ENCODE assay signal across 17 cellular contexts in the genomic region with DNA sequence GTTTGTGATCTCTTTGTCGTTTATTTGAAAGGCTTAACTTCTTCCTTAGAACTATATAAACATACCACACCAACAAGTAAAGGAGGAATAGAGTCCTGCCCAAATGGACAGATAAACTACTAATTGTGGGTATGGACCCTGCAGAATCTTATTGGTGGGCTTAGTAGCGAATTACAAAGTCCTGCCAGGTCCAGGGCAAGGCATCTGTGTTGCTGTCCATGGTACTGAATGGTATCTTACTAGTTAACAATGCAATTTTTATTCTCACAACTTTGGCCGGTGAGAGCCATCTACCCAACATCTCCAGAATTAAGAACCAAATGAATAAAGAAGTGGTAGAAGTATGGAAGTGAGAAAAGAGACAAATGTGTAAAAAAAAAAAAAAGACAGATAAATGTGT.
DNase-seq lines count a peak whose midpoint lies in the region; ATAC-seq and TF ChIP-seq lines count a peak whose summit lies in the region.
"Had no signal": no experiment of that assay in that cellular context is flagged by ENCODE, and none has a peak within 500 bp of the region (broad histone marks: within the 10 kb centered on the region; RNA-seq: fewer than 3 reads in every experiment).

No MANE protein-coding gene starts in this region.

- no peak for TF ChIP-seq EP300 in esophagus muscularis mucosa (IDR thresholded peaks at IDR 0.05)

- peaks cover 12 to 69% (median 25%) of the 10 kb centered on the region in 6 donors for H3K9me3 Mint-ChIP-seq in immature natural killer cell

- DNase-seq in Daoy (ENCODE audit: low read depth) (peak; percentile 35), LoVo (ENCODE audit: low spot score) (peak; percentile 34), astrocyte of the cerebellum (ENCODE audit: low read depth) (peak; percentile 22), left lobe of liver (ENCODE audit: low spot score) (no peak), esophagus muscularis mucosa (ENCODE audit: extremely low spot score) (no peak), immature natural killer cell (no peak), colonic mucosa (no peak)
- DNase-seq: activated CD8-positive, alpha-beta memory T cell treated with anti-CD3 and anti-CD28 coated beads for 24 hours; HCEC 1CT; IMR-90; NCI-H2029; NK-92 treated with Interleukin-12 subunit alpha and Interleukin-12 subunit beta, amount 100 ng/mL, for 24 hours; stimulated activated naive CD8-positive, alpha-beta T cell treated with anti-CD3 and anti-CD28 coated beads, Interleukin-15, amount 100 ng/mL, for 72 hours; T-helper 17 cell had no signal

- H3K4me1 ChIP-seq in esophagus muscularis mucosa (no peaks in the 10 kb centered on the region), colonic mucosa (no peaks in the 10 kb centered on the region)
- H3K4me1 ChIP-seq: BLaER1 had no signal

- ATAC-seq in left lobe of liver (peak; percentile 36), HG03039 (IDR thresholded peaks at IDR 0.05; ENCODE audit: unreplicated experiment) (no peak)
- ATAC-seq: stimulated activated naive CD8-positive, alpha-beta T cell treated with anti-CD3 and anti-CD28 coated beads, Interleukin-15, amount 100 ng/mL, for 72 hours; T-helper 17 cell had no signal

- no peaks in the 10 kb centered on the region for H3K36me3 ChIP-seq in esophagus muscularis mucosa
- no peaks in the 10 kb centered on the region for H3K36me3 ChIP-seq in colonic mucosa
- H3K36me3 ChIP-seq: BLaER1 had no signal

- no peaks in the 10 kb centered on the region for H3K27me3 Mint-ChIP-seq in immature natural killer cell (ENCODE audit: low read depth in 3 of 3)
- H3K27me3 Mint-ChIP-seq: central memory CD8-positive, alpha-beta T cell; stimulated activated naive CD8-positive, alpha-beta T cell treated with anti-CD3 and anti-CD28 coated beads, Interleukin-15, amount 100 ng/mL, for 72 hours; T-helper 17 cell had no signal

- no peaks in the 10 kb centered on the region for H3K4me1 Mint-ChIP-seq in immature natural killer cell
- H3K4me1 Mint-ChIP-seq: central memory CD8-positive, alpha-beta T cell; stimulated activated naive CD8-positive, alpha-beta T cell treated with anti-CD3 and anti-CD28 coated beads, Interleukin-15, amount 100 ng/mL, for 72 hours; T-helper 17 cell had no signal

- no peak overlapping the region for H3K27ac Mint-ChIP-seq in immature natural killer cell
- H3K27ac Mint-ChIP-seq: stimulated activated naive CD8-positive, alpha-beta T cell treated with anti-CD3 and anti-CD28 coated beads, Interleukin-15, amount 100 ng/mL, for 72 hours; T-helper 17 cell had no signal

- H3K9me3 ChIP-seq in esophagus muscularis mucosa (no peaks in the 10 kb centered on the region), colonic mucosa (no peaks in the 10 kb centered on the region)
- H3K9me3 ChIP-seq: BLaER1 had no signal

- H3K4me3 ChIP-seq in astrocyte of the cerebellum (ENCODE audit: low read depth, low read length) (no peak overlapping the region), esophagus muscularis mucosa (no peak overlapping the region), colonic mucosa (no peak overlapping the region)
- H3K4me3 ChIP-seq: BLaER1 had no signal

- no peak for TF ChIP-seq CTCF in astrocyte of the cerebellum (IDR thresholded peaks at IDR 0.05; ENCODE audit: low read depth, low read length, missing control alignments)
- TF ChIP-seq CTCF in esophagus muscularis mucosa (IDR thresholded peaks at IDR 0.05): no peak
- no peak for TF ChIP-seq CTCF in colonic mucosa (IDR thresholded peaks at IDR 0.05)

- intact Hi-C loops in esophagus muscularis mucosa (cut with DNase I): no loop called here
- intact Hi-C loops in colonic mucosa (cut with DNase I): no loop called here

- H3K36me3 Mint-ChIP-seq in immature natural killer cell: peaks cover 0 to 5% (median 4%) of the 10 kb centered on the region in 3 donors

- in situ Hi-C loops in astrocyte of the cerebellum (cut with HindIII; ENCODE audit: low sequenced_read_pairs): no loop called here

- no peak overlapping the region for H3K9ac ChIP-seq in colonic mucosa (ENCODE audit: low read depth in 2 of 2, low read length in 2 of 2)
- H3K9ac ChIP-seq: BLaER1 had no signal

- H3K27ac ChIP-seq in esophagus muscularis mucosa (replicated peaks in 1 of 4) (no peak overlapping the region), colonic mucosa (no peak overlapping the region)
- H3K27ac ChIP-seq: BLaER1 had no signal

- 55% methylated on average over 3 of the region's 3 CpGs for WGBS in esophagus muscularis mucosa

- no peak overlapping the region for H3K4me3 Mint-ChIP-seq in immature natural killer cell
- H3K4me3 Mint-ChIP-seq: central memory CD8-positive, alpha-beta T cell; stimulated activated naive CD8-positive, alpha-beta T cell treated with anti-CD3 and anti-CD28 coated beads, Interleukin-15, amount 100 ng/mL, for 72 hours; T-helper 17 cell had no signal

- TF ChIP-seq POLR2A in esophagus muscularis mucosa (IDR thresholded peaks at IDR 0.05; ENCODE audit: low read depth): no peak

- H3K27me3 ChIP-seq in esophagus muscularis mucosa (no peaks in the 10 kb centered on the region), colonic mucosa (no peaks in the 10 kb centered on the region)
- H3K27me3 ChIP-seq: BLaER1 had no signal

Comparison
In these comparisons a context has a peak if more than half of its experiments do, and no peak if none do; other contexts are left out.
1. DNase-seq: peak in Daoy (single experiment), LoVo (single experiment) and astrocyte of the cerebellum (single experiment); none in left lobe of liver (single experiment), esophagus muscularis mucosa (single experiment), immature natural killer cell (0 of 3) and colonic mucosa (single experiment).